In genomic region chr10:132209130-132209529, GRCh38 we compare ENCODE assay signal across 23 cellular contexts. TPM values are rescaled to one million over a fixed set of nuclear protein-coding genes. Genes with fewer than 3 reads are reported as not detected.
DNase-seq lines count a peak whose midpoint lies in the region; ATAC-seq, FAIRE-seq and TF ChIP-seq lines count a peak whose summit lies in the region.
"Had no signal": no experiment of that assay in that cellular context is flagged by ENCODE, and none has a peak within 500 bp of the region (broad histone marks: within the 10 kb centered on the region; RNA-seq: fewer than 3 reads in every experiment).

No MANE protein-coding gene starts in this region.

- no peak overlapping the region for H3K4me3 Mint-ChIP-seq in astrocyte (ENCODE audit: unreplicated experiment)
- no peak overlapping the region for H3K4me3 Mint-ChIP-seq in Calu3 (ENCODE audit: low read depth, unreplicated experiment)
- H3K4me3 Mint-ChIP-seq: nephron had no signal

- no peak overlapping the region for H3K27ac Mint-ChIP-seq in astrocyte (ENCODE audit: unreplicated experiment)
- H3K27ac Mint-ChIP-seq in Calu3 (ENCODE audit: unreplicated experiment): no peak overlapping the region
- H3K27ac Mint-ChIP-seq: nephron had no signal

- H3K27me3 Mint-ChIP-seq in astrocyte (ENCODE audit: low read depth, unreplicated experiment) (peaks cover 10% of the 10 kb centered on the region), Calu3 (ENCODE audit: unreplicated experiment) (no peaks in the 10 kb centered on the region)

- H4K20me1 ChIP-seq in astrocyte (ENCODE audit: insufficient read depth, low read length): no peaks in the 10 kb centered on the region

- H3K4me3 ChIP-seq in AG10803 (ENCODE audit: low read length) (no peak overlapping the region), HEK293 (ENCODE audit: low read depth, low read length) (no peak overlapping the region), astrocyte (ENCODE audit: insufficient read depth, low read depth, low read length) (no peak overlapping the region)
- H3K4me3 ChIP-seq: cardiac muscle cell, tibial artery had no signal

- H3K27ac ChIP-seq in HEK293 (ENCODE audit: extremely low read depth, low read depth, low read length) (no peak overlapping the region), astrocyte (ENCODE audit: low read depth, low read length) (no peak overlapping the region)
- H3K27ac ChIP-seq: cardiac muscle cell, tibial artery had no signal

- peaks cover 14% of the 10 kb centered on the region for H3K36me3 Mint-ChIP-seq in astrocyte (ENCODE audit: low read depth, unreplicated experiment)
- no peaks in the 10 kb centered on the region for H3K36me3 Mint-ChIP-seq in Calu3 (ENCODE audit: insufficient read depth, unreplicated experiment)

- no peak overlapping the region for H3K4me2 ChIP-seq in astrocyte (ENCODE audit: low read length)

- no peak for ATAC-seq in left ventricle myocardium superior
- ATAC-seq in sciatic nerve: no peak
- ATAC-seq: left lobe of liver had no signal

- H3K9me3 ChIP-seq in HEK293 (ENCODE audit: control insufficient read depth, insufficient read depth, low read depth, low read length) (no peaks in the 10 kb centered on the region), astrocyte (ENCODE audit: insufficient read depth, low read depth, low read length) (no peaks in the 10 kb centered on the region)

- intact Hi-C loops in left ventricle myocardium superior (cut with micrococcal nuclease) (no loop called here), sciatic nerve (cut with DNase I) (no loop called here), Calu3 (cut with micrococcal nuclease; ENCODE audit: unreplicated experiment) (no loop called here)

- DNase-seq in AG10803 (ENCODE audit: low read depth) (peak; percentile 31), astrocyte (ENCODE audit: low read depth) (peak; percentile 18), left ventricle myocardium superior (peak; percentile 34), sciatic nerve (ENCODE audit: low spot score) (no peak), NCI-H526 treated with DMSO at 0.1 percent for 48 hours (lab: John Stamatoyannopoulos, UW) (no peak), DMS53 treated with DMSO at 0.1 percent for 48 hours (lab: John Stamatoyannopoulos, UW; ENCODE audit: unreplicated experiment) (no peak), Calu3 (no peak)
- DNase-seq: activated CD4-positive, alpha-beta T cell treated with anti-CD3 and anti-CD28 coated beads, Interleukin-2, amount 50 U/mL, for 1 hour; activated CD8-positive, alpha-beta memory T cell treated with anti-CD3 and anti-CD28 coated beads, Interleukin-2, amount 50 U/mL, for 48 hours; activated effector memory CD4-positive, alpha-beta T cell treated with Interleukin-2 at 50 U/mL for 16 hours; AML-193; HCEC 1CT; midbrain; NCI-H1436; NCI-H526; SHP77; stimulated activated CD4-positive, alpha-beta T cell treated with anti-CD3 and anti-CD28 coated beads, Interleukin-1b, Interleukin-23, amount 100 ng/mL, for 48 hours; stimulated activated naive CD4-positive, alpha-beta T cell treated with Interleukin-2 at 50 U/mL for 16 hours; tibial artery had no signal

- CTCF ChIA-PET in HEK293 (lab: Yijun Ruan, JAX) (interaction anchor here (0.7 to 0.8 kb wide), 2 partner anchors 14 to 139 kb away, joined by 3 read pairs; no protein-coding TSS in a partner anchor), Calu3 (lab: Charles Lee) (no interaction called here)

- H3K27me3 ChIP-seq in astrocyte (ENCODE audit: insufficient read depth, low read length): no peaks in the 10 kb centered on the region
- H3K27me3 ChIP-seq: cardiac muscle cell, tibial artery had no signal

- FAIRE-seq in astrocyte (lab: Jason Lieb, UNC): no peak

- H2AFZ ChIP-seq in astrocyte (ENCODE audit: low read depth, low read length): no peak overlapping the region

- H3K9me3 Mint-ChIP-seq in astrocyte (ENCODE audit: unreplicated experiment): peaks cover under 1% of the 10 kb centered on the region
- peaks cover 5% of the 10 kb centered on the region for H3K9me3 Mint-ChIP-seq in Calu3 (ENCODE audit: low read depth, unreplicated experiment)

- TF ChIP-seq CTCF in AG10803 (conservative IDR thresholded peaks at IDR 0.05; ENCODE audit: low read length) (no peak), HEK293 (tag by site-specific recombination; IDR thresholded peaks at IDR 0.05) (no peak), astrocyte (IDR thresholded peaks at IDR 0.05; ENCODE audit: insufficient read depth, low read depth, low read length) (no peak), Calu3 (IDR thresholded peaks at IDR 0.05; ENCODE audit: unreplicated experiment) (no peak)

- H3K4me1 ChIP-seq in HEK293 (ENCODE audit: control insufficient read depth, insufficient read depth, low read length): no peaks in the 10 kb centered on the region
- H3K4me1 ChIP-seq in astrocyte (ENCODE audit: insufficient read depth, low read length): no peaks in the 10 kb centered on the region
- H3K4me1 ChIP-seq: tibial artery had no signal

- no peaks in the 10 kb centered on the region for H3K79me2 ChIP-seq in astrocyte (ENCODE audit: insufficient read depth, low read length)

- H3K4me1 Mint-ChIP-seq in astrocyte (ENCODE audit: low read depth, unreplicated experiment): no peaks in the 10 kb centered on the region
- no peaks in the 10 kb centered on the region for H3K4me1 Mint-ChIP-seq in Calu3 (ENCODE audit: low read depth, unreplicated experiment)
- H3K4me1 Mint-ChIP-seq: nephron had no signal

- no TSS peak for BruUV-seq in Calu3 (replicated peaks; lab: Mats Ljungman, UMichigan)

- no peak overlapping the region for H3K9ac ChIP-seq in astrocyte (ENCODE audit: low read length)

- POLR2A ChIA-PET in HEK293 (lab: Yijun Ruan, JAX): no interaction called here

- H3K36me3 ChIP-seq in HEK293 (ENCODE audit: control insufficient read depth in 2 of 2, insufficient read depth in 1 of 2, low read length in 2 of 2): no peaks in the 10 kb centered on the region
- no peaks in the 10 kb centered on the region for H3K36me3 ChIP-seq in astrocyte (ENCODE audit: insufficient read depth, low read length)
- H3K36me3 ChIP-seq: cardiac muscle cell had no signal

TF ChIP-seq in HEK293, 187 proteins besides CTCF, POLR2A, EP300 and RAD21:
- 0 out of 2 replicates have a peak, but pooled peaks have one; percentile 28 for TF ChIP-seq SCRT1 (tag by site-specific recombination; IDR thresholded peaks at IDR 0.05; ENCODE audit: borderline replicate concordance)
- 0 out of 2 replicates have a peak, but pooled peaks have one; percentile 28 for TF ChIP-seq SCRT2 (tag by site-specific recombination; IDR thresholded peaks at IDR 0.05)
- TF ChIP-seq ZNF302 (tag by site-specific recombination; IDR thresholded peaks at IDR 0.05; ENCODE audit: low read depth): no peak

RNA-seq across cellular contexts. Expression of gene DPYSL4, which starts 22.4 kb away (rescaled TPM):
- total RNA-seq in astrocyte: 25.8 and 26.1 TPM in 2 replicates
- 45.2 TPM for total RNA-seq in left ventricle myocardium superior
- 0.31 TPM for total RNA-seq in sciatic nerve
- 0.17 TPM in 1 of 2 replicates, not detected in the other for total RNA-seq in Calu3 (2022)

Comparison
In these comparisons a context has a peak if more than half of its experiments do, and no peak if none do; other contexts are left out.
1. DNase-seq: peak in AG10803 (single experiment), astrocyte (single experiment) and left ventricle myocardium superior (single experiment); none in sciatic nerve (single experiment), NCI-H526 treated with DMSO at 0.1 percent for 48 hours (single experiment), DMS53 treated with DMSO at 0.1 percent for 48 hours (single experiment) and Calu3 (single experiment).
2. RNA of gene DPYSL4, which starts 22.4 kb away (total RNA-seq): 45.2 TPM in left ventricle myocardium superior (single experiment) and 25.8 to 26.1 TPM in astrocyte; 0.31 TPM in sciatic nerve (single experiment) and 0.17 TPM in Calu3; every median in the first group is over 10 times any median in the second.